Comparison of ENCODE assay signal across 27 cellular contexts in the genomic region with DNA sequence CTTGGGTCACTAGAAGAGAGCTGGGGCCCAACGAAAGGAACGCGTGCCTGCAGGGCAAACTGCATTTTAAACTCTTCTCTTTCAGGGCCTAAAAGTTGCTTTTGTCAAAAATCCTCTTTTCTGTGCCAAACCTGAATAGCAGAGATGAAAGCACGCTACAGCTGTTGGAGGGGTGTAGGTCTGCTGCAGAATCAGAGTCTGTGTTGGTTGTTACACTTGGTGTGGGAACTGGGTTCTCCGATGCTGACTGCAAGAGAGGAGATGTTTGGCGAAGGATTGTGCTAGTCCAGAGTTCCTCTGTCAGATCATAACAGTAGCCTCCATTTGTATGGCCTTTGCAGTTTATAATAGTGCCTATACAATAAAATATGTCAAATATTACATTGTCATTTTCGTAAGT. TPM values are rescaled to one million over a fixed set of nuclear protein-coding genes. Genes with fewer than 3 reads are reported as not detected.
DNase-seq lines count a peak whose midpoint lies in the region; ATAC-seq and TF ChIP-seq lines count a peak whose summit lies in the region.
"Had no signal": no experiment of that assay in that cellular context is flagged by ENCODE, and none has a peak within 500 bp of the region (broad histone marks: within the 10 kb centered on the region; RNA-seq: fewer than 3 reads in every experiment).

No MANE protein-coding gene starts in this region.

- DNase-seq in activated T-helper 2 cell treated with anti-CD3 and anti-CD28 coated beads, Interferon-gamma antibody, Interleukin-2, Interleukin-4, amounts not matched to agents 10 μg/mL and 5 μg/mL and 100 μg/mL, durations not matched to agents 14 hours and 24 hours and 36 hours (ENCODE audit: low spot score) = no peak
- DNase-seq in putamen (ENCODE audit: low spot score) (peak; percentile 45), SHP77 (lab: John Stamatoyannopoulos, UW) (no peak), adrenal gland (no peak), DMS53 treated with DMSO at 0.1 percent for 48 hours (lab: John Stamatoyannopoulos, UW; ENCODE audit: unreplicated experiment) (no peak), NCI-H2029 treated with DMSO at 0.1 percent for 48 hours (lab: John Stamatoyannopoulos, UW) (no peak)
- DNase-seq: activated CD4-positive, alpha-beta T cell treated with anti-CD3 and anti-CD28 coated beads for 48 hours; activated CD8-positive, alpha-beta memory T cell treated with anti-CD3 and anti-CD28 coated beads, Interleukin-2, amount 10 ng/mL, durations not matched to agents 7 days and 5 days; activated naive CD4-positive, alpha-beta T cell treated with anti-CD3 and anti-CD28 coated beads, Interleukin-2, amount 50 U/mL, for 16 hours; IMR-90; islet precursor cell; NCI-H1092 treated with DMSO at 0.1 percent for 48 hours; NCI-H2029; NCI-H2227 treated with DMSO at 0.1 percent for 48 hours; NCI-H69; sigmoid colon; stomach; upper lobe of right lung had no signal

- no peaks in the 10 kb centered on the region for H3K9me3 ChIP-seq in adrenal gland (replicated peaks in 1 of 3)
- H3K9me3 ChIP-seq: HAP-1, mucosa of descending colon, sigmoid colon, stomach, upper lobe of right lung had no signal

- H3K27ac ChIP-seq in adrenal gland = no peak overlapping the region
- H3K27ac ChIP-seq: RWPE1, sigmoid colon, upper lobe of right lung had no signal

- no peaks in the 10 kb centered on the region for H3K27me3 Mint-ChIP-seq in activated T-helper 2 cell treated with anti-CD3 and anti-CD28 coated beads, Interferon-gamma antibody, Interleukin-2, Interleukin-4, amounts not matched to agents 10 μg/mL and 5 μg/mL and 100 μg/mL, durations not matched to agents 14 hours and 24 hours and 36 hours (ENCODE audit: low read depth)
- H3K27me3 Mint-ChIP-seq: activated CD8-positive, alpha-beta memory T cell treated with anti-CD3 and anti-CD28 coated beads, Interleukin-2, amount 10 ng/mL, durations not matched to agents 7 days and 5 days; dendritic cell treated with granulocyte-macrophage colony-stimulating factor and Interleukin-4, amounts not matched to agents 40 ng/mL and 50 ng/mL, for 4 days; progenitor cell of endocrine pancreas had no signal

- intact Hi-C loops in activated T-helper 2 cell treated with anti-CD3 and anti-CD28 coated beads, Interferon-gamma antibody, Interleukin-2, Interleukin-4, amounts not matched to agents 10 μg/mL and 5 μg/mL and 100 μg/mL, durations not matched to agents 14 hours and 24 hours and 36 hours (cut with micrococcal nuclease) = no loop called here
- intact Hi-C loops in adrenal gland (cut with DNase I) = no loop called here

- H3K4me1 ChIP-seq in adrenal gland (replicated peaks in 1 of 2) = no peaks in the 10 kb centered on the region
- H3K4me1 ChIP-seq: HAP-1, sigmoid colon, upper lobe of right lung had no signal

- H3K27ac Mint-ChIP-seq in activated T-helper 2 cell treated with anti-CD3 and anti-CD28 coated beads, Interferon-gamma antibody, Interleukin-2, Interleukin-4, amounts not matched to agents 10 μg/mL and 5 μg/mL and 100 μg/mL, durations not matched to agents 14 hours and 24 hours and 36 hours = peak overlapping the region; percentile 54
- H3K27ac Mint-ChIP-seq: activated CD8-positive, alpha-beta memory T cell treated with anti-CD3 and anti-CD28 coated beads, Interleukin-2, amount 10 ng/mL, durations not matched to agents 7 days and 5 days; dendritic cell treated with granulocyte-macrophage colony-stimulating factor and Interleukin-4, amounts not matched to agents 40 ng/mL and 50 ng/mL, for 4 days; progenitor cell of endocrine pancreas had no signal

- no peak overlapping the region for H3K4me3 ChIP-seq in adrenal gland
- H3K4me3 ChIP-seq: HAP-1, mucosa of descending colon, sigmoid colon, stomach, upper lobe of right lung had no signal

- no peak for TF ChIP-seq POLR2A in adrenal gland (IDR thresholded peaks at IDR 0.05)

- peaks cover 23% of the 10 kb centered on the region for H3K4me1 Mint-ChIP-seq in activated T-helper 2 cell treated with anti-CD3 and anti-CD28 coated beads, Interferon-gamma antibody, Interleukin-2, Interleukin-4, amounts not matched to agents 10 μg/mL and 5 μg/mL and 100 μg/mL, durations not matched to agents 14 hours and 24 hours and 36 hours (ENCODE audit: low read depth)

- H3K36me3 ChIP-seq in adrenal gland (replicated peaks in 1 of 2) = no peaks in the 10 kb centered on the region
- H3K36me3 ChIP-seq: HAP-1, sigmoid colon, stomach, upper lobe of right lung had no signal

- no peaks in the 10 kb centered on the region for H3K36me3 Mint-ChIP-seq in activated T-helper 2 cell treated with anti-CD3 and anti-CD28 coated beads, Interferon-gamma antibody, Interleukin-2, Interleukin-4, amounts not matched to agents 10 μg/mL and 5 μg/mL and 100 μg/mL, durations not matched to agents 14 hours and 24 hours and 36 hours (ENCODE audit: low read depth)
- H3K36me3 Mint-ChIP-seq: activated CD8-positive, alpha-beta memory T cell treated with anti-CD3 and anti-CD28 coated beads, Interleukin-2, amount 10 ng/mL, durations not matched to agents 7 days and 5 days had no signal

- ATAC-seq in GM21576 (IDR thresholded peaks at IDR 0.05; ENCODE audit: unreplicated experiment) (peak; percentile 12), HG02885 (IDR thresholded peaks at IDR 0.05; ENCODE audit: poor library complexity, unreplicated experiment) (peak; percentile 4)
- ATAC-seq: activated CD8-positive, alpha-beta memory T cell treated with anti-CD3 and anti-CD28 coated beads, Interleukin-2, amount 10 ng/mL, durations not matched to agents 7 days and 5 days; SK-N-SH treated with all-trans-retinoic acid at 6 μM for 48 hours; upper lobe of right lung had no signal

- no peaks in the 10 kb centered on the region for H3K9me3 Mint-ChIP-seq in activated T-helper 2 cell treated with anti-CD3 and anti-CD28 coated beads, Interferon-gamma antibody, Interleukin-2, Interleukin-4, amounts not matched to agents 10 μg/mL and 5 μg/mL and 100 μg/mL, durations not matched to agents 14 hours and 24 hours and 36 hours
- H3K9me3 Mint-ChIP-seq: dendritic cell treated with granulocyte-macrophage colony-stimulating factor and Interleukin-4, amounts not matched to agents 40 ng/mL and 50 ng/mL, for 4 days had no signal

- H3K27me3 ChIP-seq in adrenal gland = no peaks in the 10 kb centered on the region
- H3K27me3 ChIP-seq: sigmoid colon, stomach, upper lobe of right lung had no signal

- 82 to 91% (median 88%) methylated on average over 7 of the region's 7 CpGs for WGBS in adrenal gland, 4 donors

- no peak overlapping the region for H3K4me3 Mint-ChIP-seq in activated T-helper 2 cell treated with anti-CD3 and anti-CD28 coated beads, Interferon-gamma antibody, Interleukin-2, Interleukin-4, amounts not matched to agents 10 μg/mL and 5 μg/mL and 100 μg/mL, durations not matched to agents 14 hours and 24 hours and 36 hours (ENCODE audit: low read depth)
- H3K4me3 Mint-ChIP-seq: activated CD8-positive, alpha-beta memory T cell treated with anti-CD3 and anti-CD28 coated beads, Interleukin-2, amount 10 ng/mL, durations not matched to agents 7 days and 5 days; dendritic cell treated with granulocyte-macrophage colony-stimulating factor and Interleukin-4, amounts not matched to agents 40 ng/mL and 50 ng/mL, for 4 days had no signal

- TF ChIP-seq CTCF in adrenal gland (IDR thresholded peaks at IDR 0.05) = no peak

RNA-seq across cellular contexts. Expression of a gene that starts 41.8 kb away (rescaled TPM):
- total RNA-seq in activated T-helper 2 cell treated with anti-CD3 and anti-CD28 coated beads, Interferon-gamma antibody, Interleukin-2, Interleukin-4, amounts not matched to agents 10 μg/mL and 5 μg/mL and 100 μg/mL, durations not matched to agents 14 hours and 24 hours and 36 hours = 4.7 and 4.9 TPM in 2 replicates
- not detected for total RNA-seq in adrenal gland
- polyA plus RNA-seq in adrenal gland = under 1 TPM in 1 of 3 donors, not detected in 2; 0.07 TPM
- total RNA-seq: IMR-90, sigmoid colon, upper lobe of right lung had no signal
- polyA plus RNA-seq: IMR-90, neural cell had no signal
